Comparison of ENCODE assay signal across 2 cellular contexts in the genomic region with DNA sequence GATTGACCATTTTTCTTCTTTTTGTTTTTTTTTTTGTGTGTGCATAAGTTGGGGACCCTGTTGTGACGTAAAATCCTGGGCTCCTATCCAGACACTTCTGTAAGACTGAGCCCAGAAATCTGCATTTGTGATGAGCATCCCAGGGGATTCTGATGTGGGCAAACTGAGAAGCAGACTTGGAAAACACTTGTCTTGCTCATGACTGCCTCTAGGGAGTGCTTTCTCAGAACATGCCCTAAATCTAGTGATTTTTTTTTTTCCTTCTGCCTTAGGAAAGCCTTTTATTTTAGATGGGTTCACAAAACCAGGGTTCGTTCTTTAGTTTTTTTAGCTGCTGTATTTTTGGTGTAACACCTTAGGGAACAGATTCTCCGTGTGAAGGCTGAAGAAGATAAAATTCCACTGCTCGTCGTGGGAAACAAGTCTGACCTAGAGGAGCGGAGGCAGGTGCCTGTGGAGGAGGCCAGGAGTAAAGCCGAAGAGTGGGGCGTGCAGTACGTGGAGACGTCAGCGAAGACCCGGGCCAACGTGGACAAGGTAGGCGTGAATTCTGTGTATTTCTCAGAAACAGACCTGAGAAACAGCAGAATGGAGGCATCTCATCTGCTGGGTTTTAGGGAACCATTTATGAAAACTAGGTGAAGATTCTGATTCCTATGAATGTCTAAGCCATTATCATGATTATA.
TF ChIP-seq lines count a peak whose summit lies in the region.

No MANE protein-coding gene starts in this region.

TF ChIP-seq in HEK293T, 16 proteins besides CTCF, POLR2A, EP300 and RAD21:
- TF ChIP-seq TARDBP (IDR thresholded peaks at IDR 0.05): no peak
- no peak for TF ChIP-seq FOXA1 (IDR thresholded peaks at IDR 0.05)
- TF ChIP-seq, protein P1, sequence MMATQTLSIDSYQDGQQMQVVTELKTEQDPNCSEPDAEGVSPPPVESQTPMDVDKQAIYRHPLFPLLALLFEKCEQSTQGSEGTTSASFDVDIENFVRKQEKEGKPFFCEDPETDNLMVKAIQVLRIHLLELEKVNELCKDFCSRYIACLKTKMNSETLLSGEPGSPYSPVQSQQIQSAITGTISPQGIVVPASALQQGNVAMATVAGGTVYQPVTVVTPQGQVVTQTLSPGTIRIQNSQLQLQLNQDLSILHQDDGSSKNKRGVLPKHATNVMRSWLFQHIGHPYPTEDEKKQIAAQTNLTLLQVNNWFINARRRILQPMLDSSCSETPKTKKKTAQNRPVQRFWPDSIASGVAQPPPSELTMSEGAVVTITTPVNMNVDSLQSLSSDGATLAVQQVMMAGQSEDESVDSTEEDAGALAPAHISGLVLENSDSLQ (IDR thresholded peaks at IDR 0.05): no peak
- no peak for TF ChIP-seq SP1 (IDR thresholded peaks at IDR 0.05)
- TF ChIP-seq FOXK2 (IDR thresholded peaks at IDR 0.05): no peak
- no peak for TF ChIP-seq L3MBTL2 (conservative IDR thresholded peaks at IDR 0.05)
- no peak for TF ChIP-seq NFRKB (IDR thresholded peaks at IDR 0.05)
- TF ChIP-seq HDGF (IDR thresholded peaks at IDR 0.05; ENCODE audit: borderline replicate concordance): no peak
- TF ChIP-seq CTBP1 (IDR thresholded peaks at IDR 0.05; ENCODE audit: borderline replicate concordance): no peak
- TF ChIP-seq ARNT (IDR thresholded peaks at IDR 0.05): no peak
- no peak for TF ChIP-seq ZNF384 (IDR thresholded peaks at IDR 0.05)
- TF ChIP-seq SUZ12 (IDR thresholded peaks at IDR 0.05): no peak
- TF ChIP-seq LEF1 (IDR thresholded peaks at IDR 0.05; ENCODE audit: borderline replicate concordance): no peak
- TF ChIP-seq FOXM1 (IDR thresholded peaks at IDR 0.05; ENCODE audit: borderline replicate concordance): no peak
- TF ChIP-seq ELF4 (IDR thresholded peaks at IDR 0.05): no peak
- no peak for TF ChIP-seq BHLHE40 (IDR thresholded peaks at IDR 0.05; ENCODE audit: borderline replicate concordance)

TF ChIP-seq in H1, 55 proteins besides CTCF, POLR2A, EP300 and RAD21:
- TF ChIP-seq SIN3A (conservative IDR thresholded peaks at IDR 0.05 in 1 of 2, IDR thresholded peaks at IDR 0.05 in 1 of 2; ENCODE audit: low read depth in 1 of 2, low read length in 2 of 2) (no peak), CHD1 (IDR thresholded peaks at IDR 0.05; ENCODE audit: low read depth, low read length) (no peak), HDAC6 (IDR thresholded peaks at IDR 0.05; ENCODE audit: low read depth, low read length) (no peak), SUZ12 (IDR thresholded peaks at IDR 0.05; ENCODE audit: low read length) (no peak), RBBP5 (IDR thresholded peaks at IDR 0.05; ENCODE audit: borderline replicate concordance, low read depth, low read length) (no peak), EGR1 (IDR thresholded peaks at IDR 0.05; ENCODE audit: borderline replicate concordance, low read depth, low read length) (no peak), CREB1 (IDR thresholded peaks at IDR 0.05) (no peak), KDM4A (IDR thresholded peaks at IDR 0.05; ENCODE audit: low read depth, low read length, severe bottlenecking) (no peak), SP1 (IDR thresholded peaks at IDR 0.05; ENCODE audit: low read depth, low read length) (no peak), JUN (IDR thresholded peaks at IDR 0.05; ENCODE audit: low read depth, low read length) (no peak), YY1 (IDR thresholded peaks at IDR 0.05; ENCODE audit: low read depth, low read length) (no peak), KDM1A (IDR thresholded peaks at IDR 0.05; ENCODE audit: borderline replicate concordance, low read length) (no peak), EZH2 (IDR thresholded peaks at IDR 0.05; ENCODE audit: low read depth, low read length, severe bottlenecking) (no peak)
- TF ChIP-seq, protein P2, sequence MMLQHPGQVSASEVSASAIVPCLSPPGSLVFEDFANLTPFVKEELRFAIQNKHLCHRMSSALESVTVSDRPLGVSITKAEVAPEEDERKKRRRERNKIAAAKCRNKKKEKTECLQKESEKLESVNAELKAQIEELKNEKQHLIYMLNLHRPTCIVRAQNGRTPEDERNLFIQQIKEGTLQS (IDR thresholded peaks at IDR 0.05; ENCODE audit: insufficient read depth, low read depth, low read length): no peak
